In the genomic region with DNA sequence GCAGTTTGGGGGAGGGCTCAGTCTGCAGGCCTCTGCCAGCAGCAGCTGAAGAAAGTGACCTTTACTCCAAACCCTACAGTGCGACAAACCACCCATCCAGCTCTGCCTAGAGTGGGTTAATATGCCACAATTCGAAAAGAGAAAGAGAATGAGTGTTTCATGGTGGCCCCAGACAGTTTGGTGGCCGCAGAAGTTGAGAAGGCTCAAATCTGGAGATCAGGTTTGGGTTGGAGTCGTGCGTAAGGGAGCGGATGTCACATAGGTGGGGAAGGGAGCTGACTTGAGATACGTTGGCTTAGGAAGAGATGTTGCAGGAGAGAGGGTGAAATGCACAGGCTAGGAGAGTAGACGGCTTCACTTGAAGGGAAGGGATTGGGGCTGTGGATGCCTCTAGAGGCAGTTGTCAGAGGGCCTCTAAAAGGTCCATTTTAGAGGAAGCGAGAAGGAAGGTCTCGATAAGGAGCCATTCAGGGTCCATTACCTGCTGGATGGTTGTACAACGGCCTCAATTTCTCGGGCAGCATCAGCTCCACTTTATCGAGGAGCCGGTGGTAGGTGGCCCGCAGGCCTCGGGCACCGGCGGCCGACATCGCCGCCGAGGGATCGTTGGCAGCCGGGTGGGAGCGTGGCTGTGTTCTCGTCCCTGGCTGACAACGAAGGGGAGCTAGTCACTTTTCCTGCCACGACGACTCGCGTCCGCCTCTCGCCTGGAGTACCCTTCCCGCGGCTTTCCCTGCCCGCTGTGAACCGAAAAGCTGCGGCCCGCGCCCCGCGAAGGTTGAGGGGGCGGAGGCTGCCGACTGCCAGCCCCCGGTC, we compare ENCODE assay signal across 2 cellular contexts.
TF ChIP-seq lines count a peak whose summit lies in the region.

No MANE protein-coding gene starts in this region.

TF ChIP-seq in SK-N-SH treated with all-trans-retinoic acid at 6 μM for 48 hours, 23 proteins besides CTCF, POLR2A, EP300 and RAD21 (continued from another document):
- TF ChIP-seq TSHZ2 (CRISPR knock-in tag; IDR thresholded peaks at IDR 0.05) = no peak
- TF ChIP-seq TOX (CRISPR knock-in tag; IDR thresholded peaks at IDR 0.05; ENCODE audit: borderline replicate concordance) = no peak

TF ChIP-seq in K562, 482 proteins besides CTCF, POLR2A, EP300 and RAD21 (continued from another document and continues in another):
- no peak for TF ChIP-seq GABPA (tag; conservative IDR thresholded peaks at IDR 0.05; ENCODE audit: low read depth)
- TF ChIP-seq, protein P1, sequence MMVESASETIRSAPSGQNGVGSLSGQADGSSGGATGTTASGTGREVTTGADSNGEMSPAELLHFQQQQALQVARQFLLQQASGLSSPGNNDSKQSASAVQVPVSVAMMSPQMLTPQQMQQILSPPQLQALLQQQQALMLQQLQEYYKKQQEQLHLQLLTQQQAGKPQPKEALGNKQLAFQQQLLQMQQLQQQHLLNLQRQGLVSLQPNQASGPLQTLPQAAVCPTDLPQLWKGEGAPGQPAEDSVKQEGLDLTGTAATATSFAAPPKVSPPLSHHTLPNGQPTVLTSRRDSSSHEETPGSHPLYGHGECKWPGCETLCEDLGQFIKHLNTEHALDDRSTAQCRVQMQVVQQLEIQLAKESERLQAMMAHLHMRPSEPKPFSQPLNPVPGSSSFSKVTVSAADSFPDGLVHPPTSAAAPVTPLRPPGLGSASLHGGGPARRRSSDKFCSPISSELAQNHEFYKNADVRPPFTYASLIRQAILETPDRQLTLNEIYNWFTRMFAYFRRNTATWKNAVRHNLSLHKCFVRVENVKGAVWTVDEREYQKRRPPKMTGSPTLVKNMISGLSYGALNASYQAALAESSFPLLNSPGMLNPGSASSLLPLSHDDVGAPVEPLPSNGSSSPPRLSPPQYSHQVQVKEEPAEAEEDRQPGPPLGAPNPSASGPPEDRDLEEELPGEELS (CRISPR knock-in tag; IDR thresholded peaks at IDR 0.05; ENCODE audit: borderline replicate concordance) = peak; percentile 84
- TF ChIP-seq ZNF212 (CRISPR knock-in tag; IDR thresholded peaks at IDR 0.05) = no peak
- TF ChIP-seq ARID4B (CRISPR knock-in tag; IDR thresholded peaks at IDR 0.05) = peak; percentile 85
- TF ChIP-seq ILK (tag; IDR thresholded peaks at IDR 0.05; ENCODE audit: borderline replicate concordance, low read depth) = no peak
- no peak for TF ChIP-seq BMI1 (IDR thresholded peaks at IDR 0.05; ENCODE audit: low read length)
- TF ChIP-seq ZNF224 (CRISPR knock-in tag; IDR thresholded peaks at IDR 0.05) = peak; percentile 55; the same call in 1 of the 2 replicates
- TF ChIP-seq ZNF324 (CRISPR knock-in tag; IDR thresholded peaks at IDR 0.05) = no peak
- peak; percentile 70; the same call in 1 of the 2 replicates for TF ChIP-seq GTF2F1 (IDR thresholded peaks at IDR 0.05; ENCODE audit: low read depth, low read length)
- TF ChIP-seq DIDO1 (tag; IDR thresholded peaks at IDR 0.05; ENCODE audit: low read depth) = no peak
- TF ChIP-seq ZFP91 (CRISPR knock-in tag; IDR thresholded peaks at IDR 0.05) = no peak
- no peak for TF ChIP-seq ELF2 (CRISPR knock-in tag; IDR thresholded peaks at IDR 0.05)
- peak; percentile 56; the same call in 1 of the 2 replicates for TF ChIP-seq TAF7 (tag; IDR thresholded peaks at IDR 0.05)
- peak; percentile 84 for TF ChIP-seq SMARCA5 (IDR thresholded peaks at IDR 0.05)
- TF ChIP-seq HNRNPUL1 (IDR thresholded peaks at IDR 0.05; ENCODE audit: low read length) = no peak
- no peak for TF ChIP-seq YY1 (IDR thresholded peaks at IDR 0.05; ENCODE audit: borderline replicate concordance in 1 of 3, control insufficient read depth in 1 of 3, extremely low read depth in 1 of 3, insufficient read depth in 3 of 3, insufficient read length in 1 of 3, insufficient replicate concordance in 2 of 3, low read depth in 1 of 3, low read length in 2 of 3)
- TF ChIP-seq SNRNP70 (optimal IDR thresholded peaks at IDR 0.05; ENCODE audit: low read depth, low read length) = no peak
- no peak for TF ChIP-seq SAFB (IDR thresholded peaks at IDR 0.05; ENCODE audit: borderline replicate concordance, low read depth, low read length)
- TF ChIP-seq ZNF232 (CRISPR knock-in tag; IDR thresholded peaks at IDR 0.05) = peak; percentile 78; the same call in 1 of the 2 replicates
- TF ChIP-seq, protein P2, sequence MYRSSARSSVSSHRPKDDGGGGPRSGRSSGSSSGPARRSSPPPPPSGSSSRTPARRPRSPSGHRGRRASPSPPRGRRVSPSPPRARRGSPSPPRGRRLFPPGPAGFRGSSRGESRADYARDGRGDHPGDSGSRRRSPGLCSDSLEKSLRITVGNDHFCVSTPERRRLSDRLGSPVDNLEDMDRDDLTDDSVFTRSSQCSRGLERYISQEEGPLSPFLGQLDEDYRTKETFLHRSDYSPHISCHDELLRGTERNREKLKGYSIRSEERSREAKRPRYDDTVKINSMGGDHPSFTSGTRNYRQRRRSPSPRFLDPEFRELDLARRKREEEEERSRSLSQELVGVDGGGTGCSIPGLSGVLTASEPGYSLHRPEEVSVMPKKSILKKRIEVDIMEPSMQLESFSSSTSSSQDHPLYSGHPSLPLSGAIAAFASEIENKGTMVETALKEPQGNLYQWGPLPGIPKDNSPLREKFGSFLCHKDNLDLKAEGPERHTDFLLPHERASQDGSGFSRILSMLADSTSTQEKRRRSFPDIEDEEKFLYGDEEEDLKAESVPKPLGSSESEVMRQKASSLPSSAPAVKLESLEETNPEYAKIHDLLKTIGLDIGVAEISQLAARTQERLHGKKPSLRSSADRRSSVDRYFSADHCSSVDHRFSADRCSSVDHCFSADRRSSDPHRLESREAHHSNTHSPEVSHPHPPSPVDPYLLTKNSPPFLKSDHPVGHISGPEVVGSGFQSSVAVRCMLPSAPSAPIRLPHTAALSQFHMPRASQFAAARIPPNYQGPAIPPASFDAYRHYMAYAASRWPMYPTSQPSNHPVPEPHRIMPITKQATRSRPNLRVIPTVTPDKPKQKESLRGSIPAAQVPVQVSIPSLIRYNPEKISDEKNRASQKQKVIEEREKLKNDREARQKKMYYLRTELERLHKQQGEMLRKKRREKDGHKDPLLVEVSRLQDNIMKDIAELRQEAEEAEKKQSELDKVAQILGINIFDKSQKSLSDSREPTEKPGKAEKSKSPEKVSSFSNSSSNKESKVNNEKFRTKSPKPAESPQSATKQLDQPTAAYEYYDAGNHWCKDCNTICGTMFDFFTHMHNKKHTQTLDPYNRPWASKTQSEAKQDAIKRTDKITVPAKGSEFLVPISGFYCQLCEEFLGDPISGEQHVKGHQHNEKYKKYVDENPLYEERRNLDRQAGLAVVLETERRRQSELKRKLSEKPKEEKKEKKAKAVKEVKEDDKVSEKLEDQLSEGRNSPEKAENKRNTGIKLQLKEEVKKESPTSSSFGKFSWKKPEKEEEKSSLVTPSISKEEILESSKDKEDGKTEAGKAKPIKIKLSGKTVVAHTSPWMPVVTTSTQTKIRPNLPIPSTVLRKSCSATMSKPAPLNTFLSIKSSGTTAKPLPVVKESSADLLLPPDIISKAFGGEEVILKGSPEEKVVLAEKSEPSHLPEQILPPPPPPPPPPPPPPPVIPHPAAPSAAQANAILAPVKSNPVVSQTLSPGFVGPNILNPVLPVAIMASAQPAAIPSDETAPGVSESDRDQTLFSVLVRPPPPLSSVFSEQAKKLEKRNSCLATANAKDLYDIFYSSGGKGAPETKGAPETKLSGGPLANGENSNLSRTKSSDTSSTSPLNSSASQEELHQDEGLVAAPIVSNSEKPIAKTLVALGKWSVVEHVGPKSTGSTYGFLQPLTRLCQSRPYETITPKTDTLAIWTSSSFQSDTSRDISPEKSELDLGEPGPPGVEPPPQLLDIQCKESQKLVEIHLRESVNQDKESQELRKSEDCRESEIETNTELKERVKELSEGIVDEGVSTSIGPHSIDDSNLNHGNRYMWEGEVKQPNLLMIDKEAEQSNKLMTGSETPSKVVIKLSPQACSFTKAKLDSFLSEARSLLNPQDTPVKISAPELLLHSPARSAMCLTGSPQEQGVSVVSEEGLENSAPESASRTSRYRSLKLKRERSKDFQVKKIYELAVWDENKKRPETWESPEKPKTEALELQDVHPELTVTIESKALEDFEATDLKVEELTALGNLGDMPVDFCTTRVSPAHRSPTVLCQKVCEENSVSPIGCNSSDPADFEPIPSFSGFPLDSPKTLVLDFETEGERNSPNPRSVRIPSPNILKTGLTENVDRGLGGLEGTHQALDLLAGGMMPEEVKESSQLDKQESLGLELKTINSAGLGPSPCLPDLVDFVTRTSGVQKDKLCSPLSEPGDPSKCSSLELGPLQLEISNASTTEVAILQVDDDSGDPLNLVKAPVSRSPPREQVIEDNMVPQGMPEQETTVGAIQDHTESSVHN (IDR thresholded peaks at IDR 0.05; ENCODE audit: borderline replicate concordance in 1 of 2, low read depth in 1 of 2) = no peak; a peak in 1 of 4 replicates
- no peak for TF ChIP-seq SREBF2 (CRISPR knock-in tag; IDR thresholded peaks at IDR 0.05)
- TF ChIP-seq, protein P3, sequence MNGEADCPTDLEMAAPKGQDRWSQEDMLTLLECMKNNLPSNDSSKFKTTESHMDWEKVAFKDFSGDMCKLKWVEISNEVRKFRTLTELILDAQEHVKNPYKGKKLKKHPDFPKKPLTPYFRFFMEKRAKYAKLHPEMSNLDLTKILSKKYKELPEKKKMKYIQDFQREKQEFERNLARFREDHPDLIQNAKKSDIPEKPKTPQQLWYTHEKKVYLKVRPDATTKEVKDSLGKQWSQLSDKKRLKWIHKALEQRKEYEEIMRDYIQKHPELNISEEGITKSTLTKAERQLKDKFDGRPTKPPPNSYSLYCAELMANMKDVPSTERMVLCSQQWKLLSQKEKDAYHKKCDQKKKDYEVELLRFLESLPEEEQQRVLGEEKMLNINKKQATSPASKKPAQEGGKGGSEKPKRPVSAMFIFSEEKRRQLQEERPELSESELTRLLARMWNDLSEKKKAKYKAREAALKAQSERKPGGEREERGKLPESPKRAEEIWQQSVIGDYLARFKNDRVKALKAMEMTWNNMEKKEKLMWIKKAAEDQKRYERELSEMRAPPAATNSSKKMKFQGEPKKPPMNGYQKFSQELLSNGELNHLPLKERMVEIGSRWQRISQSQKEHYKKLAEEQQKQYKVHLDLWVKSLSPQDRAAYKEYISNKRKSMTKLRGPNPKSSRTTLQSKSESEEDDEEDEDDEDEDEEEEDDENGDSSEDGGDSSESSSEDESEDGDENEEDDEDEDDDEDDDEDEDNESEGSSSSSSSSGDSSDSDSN (IDR thresholded peaks at IDR 0.05; ENCODE audit: borderline replicate concordance in 1 of 2, low read depth in 2 of 2, low read length in 2 of 2) = 0 out of 4 replicates have a peak, but pooled peaks of 1 of the 2 experiments have one; percentile 59
- no peak for TF ChIP-seq E4F1 (CRISPR knock-in tag; IDR thresholded peaks at IDR 0.05; ENCODE audit: borderline replicate concordance)
- no peak for TF ChIP-seq SRSF3 (IDR thresholded peaks at IDR 0.05; ENCODE audit: insufficient read depth, low read length)
